Comparison of ENCODE assay signal across 8 cellular contexts in genomic region chr6:110874880-110875547, GRCh38. TPM values are rescaled to one million over a fixed set of nuclear protein-coding genes. Genes with fewer than 3 reads are reported as not detected.
A peak's percentile ranks its signal among the peaks of the same experiment; 100 is the strongest.
DNase-seq lines count a peak whose midpoint lies in the region; ATAC-seq, FAIRE-seq and TF ChIP-seq lines count a peak whose summit lies in the region.

No MANE protein-coding gene starts in this region.

- H3K4me1 Mint-ChIP-seq in activated T-helper 17 cell treated with anti-CD3 and anti-CD28 coated beads, Interleukin-2, amount 50 U/mL, for 72 hours = peaks cover 23% of the 10 kb centered on the region

- H3K9me3 Mint-ChIP-seq in activated T-helper 17 cell treated with anti-CD3 and anti-CD28 coated beads, Interleukin-2, amount 50 U/mL, for 72 hours = no peaks in the 10 kb centered on the region

- H3K27me3 Mint-ChIP-seq in activated T-helper 17 cell treated with anti-CD3 and anti-CD28 coated beads, Interleukin-2, amount 50 U/mL, for 72 hours = no peaks in the 10 kb centered on the region

- H3K27me3 ChIP-seq in foreskin keratinocyte = no peaks in the 10 kb centered on the region
- no peaks in the 10 kb centered on the region for H3K27me3 ChIP-seq in pancreas

- DNase-seq in Daoy (ENCODE audit: low read depth) (peak; percentile 50), NCI-H2029 treated with DMSO at 0.1 percent for 48 hours (lab: John Stamatoyannopoulos, UW) (peak; percentile 9), foreskin keratinocyte (no peak), pancreas (peak in 4 of 6 donors; percentile 53 to 85 (median 68)), DMS153 (lab: John Stamatoyannopoulos, UW) (no peak)

- H3K36me3 Mint-ChIP-seq in activated T-helper 17 cell treated with anti-CD3 and anti-CD28 coated beads, Interleukin-2, amount 50 U/mL, for 72 hours (ENCODE audit: low read depth) = peaks cover 53% of the 10 kb centered on the region

- intact Hi-C loops in pancreas (cut with DNase I) = no loop called here

- peak overlapping the region; percentile 91 to 94 (median 92) for H3K4me3 ChIP-seq in pancreas

- H3K4me3 Mint-ChIP-seq in activated T-helper 17 cell treated with anti-CD3 and anti-CD28 coated beads, Interleukin-2, amount 50 U/mL, for 72 hours = peak overlapping the region; percentile 96

- ATAC-seq in GM21723 (IDR thresholded peaks at IDR 0.05; ENCODE audit: unreplicated experiment) (peak; percentile 16), foreskin keratinocyte (peak; percentile 13), pancreas (peak; percentile 62 to 71 (median 68)), GM19328 (IDR thresholded peaks at IDR 0.05; ENCODE audit: unreplicated experiment) (no peak)
- ATAC-seq in activated T-helper 17 cell treated with anti-CD3 and anti-CD28 coated beads, Interleukin-2, amount 50 U/mL, for 72 hours (replicated peaks) = peak; percentile 18

- TF ChIP-seq CTCF in foreskin keratinocyte (conservative IDR thresholded peaks at IDR 0.05) (no peak), pancreas (IDR thresholded peaks at IDR 0.05) (no peak)

- FAIRE-seq in pancreas (lab: Jason Lieb, UNC) = no peak

- no peaks in the 10 kb centered on the region for H3K36me3 ChIP-seq in pancreas

- no peaks in the 10 kb centered on the region for H3K9me3 ChIP-seq in pancreas

- WGBS in pancreas, 2 donors = 0 to 1% methylated on average over 36 to 60 of the region's 60 CpGs

- H3K27ac Mint-ChIP-seq in activated T-helper 17 cell treated with anti-CD3 and anti-CD28 coated beads, Interleukin-2, amount 50 U/mL, for 72 hours = peak overlapping the region; percentile 96

- H3K27ac ChIP-seq in foreskin keratinocyte (peak overlapping the region; percentile 76), pancreas (peak overlapping the region; percentile 86 to 92 (median 90))

- peaks cover 13% of the 10 kb centered on the region for H3K4me1 ChIP-seq in foreskin keratinocyte
- H3K4me1 ChIP-seq in pancreas = peaks cover 7 to 31% (median 25%) of the 10 kb centered on the region in 3 donors

RNA-seq across cellular contexts. Expression of gene AMD1, which starts 0.4 kb away (rescaled TPM):
- total RNA-seq in Daoy (2014; rRNA removed; shearing (Covaris generic)) = 110 and 133 TPM in 2 replicates
- 10 to 100 TPM; 49.8 to 92.9 TPM for total RNA-seq in activated T-helper 17 cell treated with anti-CD3 and anti-CD28 coated beads, Interleukin-2, amount 50 U/mL, for 72 hours
- total RNA-seq in foreskin keratinocyte (114 and 123 TPM in 2 replicates), pancreas (10 to 100 TPM; 15.4 to 30.1 (median 25.5) TPM)
- polyA plus RNA-seq in foreskin keratinocyte (52.6 and 58.5 TPM in 2 replicates), pancreas (10 to 100 TPM; 11.3 to 24.0 TPM)

RNA-seq across cellular contexts. Expression of gene CDK19, which starts 59.7 kb away (rescaled TPM):
- 8.2 and 10.2 TPM in 2 replicates for total RNA-seq in Daoy (2014; rRNA removed; shearing (Covaris generic))
- total RNA-seq in activated T-helper 17 cell treated with anti-CD3 and anti-CD28 coated beads, Interleukin-2, amount 50 U/mL, for 72 hours = 10 to 100 TPM; 18.3 to 39.8 TPM
- total RNA-seq in foreskin keratinocyte (5.1 and 5.9 TPM in 2 replicates), pancreas (10 to 100 TPM in 1 of 6 donors, 1 to 10 TPM in 5; 3.3 to 14.7 (median 5.9) TPM)
- polyA plus RNA-seq in foreskin keratinocyte (1.6 and 1.9 TPM in 2 replicates), pancreas (1 to 10 TPM; 2.4 to 4.3 TPM)

Comparison
In these comparisons a context has a peak if more than half of its experiments do, and no peak if none do; other contexts are left out.
1. DNase-seq: peak in Daoy (single experiment), NCI-H2029 treated with DMSO at 0.1 percent for 48 hours (single experiment) and pancreas (4 of 6); none in foreskin keratinocyte (0 of 2) and DMS153 (single experiment).